ENCODE assay signal across 15 cellular contexts in genomic region chr7:148492157-148492860, GRCh38.
"Had no signal": no experiment of that assay in that cellular context is flagged by ENCODE, and none has a peak within 500 bp of the region (broad histone marks: within the 10 kb centered on the region; RNA-seq: fewer than 3 reads in every experiment).

No MANE protein-coding gene starts in this region.

- H3K27me3 ChIP-seq: brain microvascular endothelial cell, gastroesophageal sphincter, pancreas, testis, upper lobe of right lung had no signal

- H3K4me1 ChIP-seq: gastroesophageal sphincter, pancreas, testis, upper lobe of right lung had no signal

- H3K36me3 Mint-ChIP-seq: naive B cell had no signal

- DNase-seq: activated CD4-positive, alpha-beta T cell treated with anti-CD3 and anti-CD28 coated beads for 48 hours; activated naive CD4-positive, alpha-beta T cell treated with anti-CD3 and anti-CD28 coated beads, Interleukin-2, amount 50 U/mL, for 16 hours; amniotic stem cell; brain microvascular endothelial cell; naive B cell; pancreas; stimulated activated CD4-positive, alpha-beta T cell treated with anti-CD3 and anti-CD28 coated beads, Interleukin-4, amount 100 ng/mL, for 1 hour; T-helper 1 cell; testis; upper lobe of right lung had no signal

- H3K36me3 ChIP-seq: brain microvascular endothelial cell, gastroesophageal sphincter, pancreas, upper lobe of right lung had no signal

- H3K27ac Mint-ChIP-seq: activated T-helper 2 cell treated with anti-CD3 and anti-CD28 coated beads, Interferon-gamma antibody, Interleukin-2, Interleukin-4, amounts not matched to agents 10 μg/mL and 5 μg/mL and 100 μg/mL, durations not matched to agents 14 hours and 24 hours and 36 hours; naive B cell; stimulated activated naive CD8-positive, alpha-beta T cell treated with anti-CD3 and anti-CD28 coated beads, Interleukin-15, Interleukin-2, amounts not matched to agents 100 ng/mL and 50 ng/mL, for 24 hours; WTC11 had no signal

- H3K9me3 Mint-ChIP-seq: activated T-helper 2 cell treated with anti-CD3 and anti-CD28 coated beads, Interferon-gamma antibody, Interleukin-2, Interleukin-4, amounts not matched to agents 10 μg/mL and 5 μg/mL and 100 μg/mL, durations not matched to agents 14 hours and 24 hours and 36 hours had no signal

- FAIRE-seq: pancreas had no signal

- ATAC-seq: gastroesophageal sphincter, pancreas, upper lobe of right lung, WTC11 had no signal

- H3K4me3 ChIP-seq: gastroesophageal sphincter, lung, pancreas, testis, upper lobe of right lung had no signal

- H3K9me3 ChIP-seq: pancreas, testis, upper lobe of right lung had no signal

- H3K4me3 Mint-ChIP-seq: naive B cell; stimulated activated naive CD8-positive, alpha-beta T cell treated with anti-CD3 and anti-CD28 coated beads, Interleukin-15, Interleukin-2, amounts not matched to agents 100 ng/mL and 50 ng/mL, for 24 hours; WTC11 had no signal

- H3K27ac ChIP-seq: brain microvascular endothelial cell, gastroesophageal sphincter, pancreas, testis, upper lobe of right lung had no signal
